Comparison of ENCODE assay signal across 29 cellular contexts in genomic region chr6:67300430-67301040, GRCh38.
"Had no signal": no experiment of that assay in that cellular context is flagged by ENCODE, and none has a peak within 500 bp of the region (broad histone marks: within the 10 kb centered on the region; RNA-seq: fewer than 3 reads in every experiment).

No MANE protein-coding gene starts in this region.

- H3K4me3 Mint-ChIP-seq: activated naive CD4-positive, alpha-beta T cell treated with anti-CD3 and anti-CD28 coated beads, Interleukin-2, amount 10 ng/mL, durations not matched to agents 7 days and 5 days; activated naive CD8-positive, alpha-beta T cell treated with anti-CD3 and anti-CD28 coated beads, Interleukin-2, amount 10 ng/mL, durations not matched to agents 7 days and 5 days; activated T-helper 1 cell treated with anti-CD3 and anti-CD28 coated beads, Interleukin-12 subunit alpha, Interleukin-12 subunit beta, Interleukin-2, Interleukin-4 antibody, amounts not matched to agents 30 ng/mL and 10 ng/mL and 1 ng/mL, durations not matched to agents 14 hours and 24 hours and 36 hours; brain; nephron; T-helper 2 cell treated with Interferon-gamma antibody and Interleukin-4, amounts not matched to agents 5 μg/mL and 100 μg/mL, for 36 hours had no signal

- H3K9me3 ChIP-seq: ovary had no signal

- H3K27ac Mint-ChIP-seq: activated naive CD4-positive, alpha-beta T cell treated with anti-CD3 and anti-CD28 coated beads, Interleukin-2, amount 10 ng/mL, durations not matched to agents 7 days and 5 days; activated naive CD8-positive, alpha-beta T cell treated with anti-CD3 and anti-CD28 coated beads, Interleukin-2, amount 10 ng/mL, durations not matched to agents 7 days and 5 days; activated T-helper 1 cell treated with anti-CD3 and anti-CD28 coated beads, Interleukin-12 subunit alpha, Interleukin-12 subunit beta, Interleukin-2, Interleukin-4 antibody, amounts not matched to agents 30 ng/mL and 10 ng/mL and 1 ng/mL, durations not matched to agents 14 hours and 24 hours and 36 hours; brain; progenitor cell of endocrine pancreas; T-helper 2 cell treated with Interferon-gamma antibody and Interleukin-4, amounts not matched to agents 5 μg/mL and 100 μg/mL, for 36 hours had no signal

- ATAC-seq: gastroesophageal sphincter, left lobe of liver had no signal

- H3K4me2 ChIP-seq: smooth muscle cell had no signal

- H3K4me1 Mint-ChIP-seq: activated naive CD4-positive, alpha-beta T cell treated with anti-CD3 and anti-CD28 coated beads, Interleukin-2, amount 10 ng/mL, durations not matched to agents 7 days and 5 days; activated naive CD8-positive, alpha-beta T cell treated with anti-CD3 and anti-CD28 coated beads, Interleukin-2, amount 10 ng/mL, durations not matched to agents 7 days and 5 days; brain; nephron had no signal

- H3K4me1 ChIP-seq: ascending aorta, gastroesophageal sphincter, tibial nerve had no signal

- H3K4me3 ChIP-seq: ascending aorta, cardiac muscle cell, coronary artery, dorsolateral prefrontal cortex, gastroesophageal sphincter, lung, ovary, smooth muscle cell, tibial nerve had no signal

- DNase-seq: activated CD4-positive, alpha-beta T cell treated with anti-CD3 and anti-CD28 coated beads for 4 hours; activated CD4-positive, alpha-beta T cell treated with anti-CD3 and anti-CD28 coated beads, Interleukin-2, amount 50 U/mL, for 4 hours; activated gamma-delta T cell; activated naive CD4-positive, alpha-beta T cell treated with anti-CD3 and anti-CD28 coated beads, Interleukin-2, amount 10 ng/mL, durations not matched to agents 7 days and 5 days; activated naive CD8-positive, alpha-beta T cell treated with anti-CD3 and anti-CD28 coated beads, Interleukin-2, amount 10 ng/mL, durations not matched to agents 7 days and 5 days; activated T-cell treated with anti-CD3 and anti-CD28 coated beads for 4 hours; cerebellar nuclear complex; dorsolateral prefrontal cortex; effector memory CD4-positive, alpha-beta T cell; erythroblast; hypothalamus; ovary; stimulated activated CD4-positive, alpha-beta T cell treated with anti-CD3 and anti-CD28 coated beads, Interleukin-15, amount 100 ng/mL, for 24 hours; stimulated activated CD4-positive, alpha-beta T cell treated with anti-CD3 and anti-CD28 coated beads, Interleukin-2, amount 100 ng/mL, for 24 hours; stimulated activated naive CD4-positive, alpha-beta T cell treated with Interleukin-2 at 50 U/mL for 16 hours; T-helper 1 cell had no signal

- H3K27me3 Mint-ChIP-seq: activated naive CD4-positive, alpha-beta T cell treated with anti-CD3 and anti-CD28 coated beads, Interleukin-2, amount 10 ng/mL, durations not matched to agents 7 days and 5 days; activated naive CD8-positive, alpha-beta T cell treated with anti-CD3 and anti-CD28 coated beads, Interleukin-2, amount 10 ng/mL, durations not matched to agents 7 days and 5 days; progenitor cell of endocrine pancreas had no signal

- H3K27me3 ChIP-seq: ascending aorta, cardiac muscle cell, dorsolateral prefrontal cortex, gastroesophageal sphincter, ovary, tibial nerve had no signal

- H3K36me3 Mint-ChIP-seq: activated naive CD4-positive, alpha-beta T cell treated with anti-CD3 and anti-CD28 coated beads, Interleukin-2, amount 10 ng/mL, durations not matched to agents 7 days and 5 days; activated naive CD8-positive, alpha-beta T cell treated with anti-CD3 and anti-CD28 coated beads, Interleukin-2, amount 10 ng/mL, durations not matched to agents 7 days and 5 days; brain had no signal

- H3K36me3 ChIP-seq: ascending aorta, cardiac muscle cell, gastroesophageal sphincter, ovary, tibial nerve had no signal

- H3K27ac ChIP-seq: ascending aorta, cardiac muscle cell, coronary artery, dorsolateral prefrontal cortex, gastroesophageal sphincter, ovary, tibial nerve had no signal
